Comparison of ENCODE assay signal across 14 cellular contexts in the genomic region with DNA sequence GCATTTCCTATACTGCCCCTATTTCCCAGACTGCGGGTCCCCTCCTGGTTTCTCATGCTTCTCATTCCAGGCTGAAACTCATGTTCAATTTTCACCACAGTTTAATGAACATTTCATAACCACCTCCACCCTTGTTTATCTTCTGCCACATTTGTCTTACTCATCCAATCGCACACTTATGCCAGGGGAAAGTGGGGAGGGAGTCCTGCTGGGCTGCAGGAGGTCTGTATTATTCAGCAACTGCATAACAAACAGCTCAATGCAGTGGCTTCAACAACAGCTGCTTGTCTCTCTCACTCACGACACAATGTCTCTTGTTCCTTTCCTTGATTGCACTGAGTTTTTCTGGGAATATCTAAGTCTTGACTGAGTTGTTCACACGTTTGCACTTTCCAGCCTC.
"Had no signal": no experiment of that assay in that cellular context is flagged by ENCODE, and none has a peak within 500 bp of the region (broad histone marks: within the 10 kb centered on the region; RNA-seq: fewer than 3 reads in every experiment).

No MANE protein-coding gene starts in this region.

- H3K36me3 ChIP-seq: neural progenitor cell, spleen, stomach had no signal

- H3K27ac Mint-ChIP-seq: activated B cell treated with CpG ODN at 0.5 μM for 24 hours; activated CD8-positive, alpha-beta T cell treated with anti-CD3 and anti-CD28 coated beads, Interleukin-2, amount 10 ng/mL, durations not matched to agents 7 days and 5 days; activated naive CD8-positive, alpha-beta T cell; neural progenitor cell had no signal

- H3K27me3 ChIP-seq: neural progenitor cell, spleen, stomach had no signal

- H3K4me1 ChIP-seq: spleen, stomach had no signal

- H3K36me3 Mint-ChIP-seq: activated naive CD8-positive, alpha-beta T cell; neural progenitor cell had no signal

- H3K4me3 Mint-ChIP-seq: activated B cell treated with CpG ODN at 0.5 μM for 24 hours; activated CD8-positive, alpha-beta T cell treated with anti-CD3 and anti-CD28 coated beads, Interleukin-2, amount 10 ng/mL, durations not matched to agents 7 days and 5 days; activated naive CD8-positive, alpha-beta T cell; neural progenitor cell had no signal

- H3K27ac ChIP-seq: neural progenitor cell, spleen, stomach had no signal

- DNase-seq: activated B cell treated with CpG ODN at 0.5 μM for 24 hours; activated CD4-positive, alpha-beta T cell treated with anti-CD3 and anti-CD28 coated beads for 48 hours; activated CD8-positive, alpha-beta memory T cell treated with anti-CD3 and anti-CD28 coated beads, Interleukin-2, amount 50 U/mL, for 4 hours; activated CD8-positive, alpha-beta T cell treated with anti-CD3 and anti-CD28 coated beads, Interleukin-2, amount 10 ng/mL, durations not matched to agents 7 days and 5 days; activated gamma-delta T cell; activated T-cell treated with anti-CD3 and anti-CD28 coated beads, Interleukin-2, amount 50 U/mL, for 48 hours; amniotic stem cell; kidney glomerular epithelial cell; spleen; stomach had no signal

- H3K4me3 ChIP-seq: neural progenitor cell, spleen, stomach had no signal

- ATAC-seq: activated CD8-positive, alpha-beta T cell treated with anti-CD3 and anti-CD28 coated beads, Interleukin-2, amount 10 ng/mL, durations not matched to agents 7 days and 5 days; esophagus mucosa; sciatic nerve had no signal

- H3K4me1 Mint-ChIP-seq: activated B cell treated with CpG ODN at 0.5 μM for 24 hours, neural progenitor cell had no signal

- H3K9ac ChIP-seq: neural progenitor cell had no signal
